In genomic region chr12:120669055-120669828, GRCh38 we compare ENCODE assay signal across 1 cellular context.
TF ChIP-seq lines count a peak whose summit lies in the region.

No MANE protein-coding gene starts in this region.

TF ChIP-seq in A549, 52 proteins besides CTCF, POLR2A, EP300 and RAD21:
- TF ChIP-seq JUNB (IDR thresholded peaks at IDR 0.05) (no peak), ZNF302 (CRISPR knock-in tag; IDR thresholded peaks at IDR 0.05) (no peak), BHLHE40 (IDR thresholded peaks at IDR 0.05; ENCODE audit: low read depth, low read length) (no peak), FOSL2 (IDR thresholded peaks at IDR 0.05) (no peak), FOSL2 (CRISPR knock-in tag; IDR thresholded peaks at IDR 0.05) (no peak)
